ENCODE assay signal across 8 cellular contexts in the genomic region with DNA sequence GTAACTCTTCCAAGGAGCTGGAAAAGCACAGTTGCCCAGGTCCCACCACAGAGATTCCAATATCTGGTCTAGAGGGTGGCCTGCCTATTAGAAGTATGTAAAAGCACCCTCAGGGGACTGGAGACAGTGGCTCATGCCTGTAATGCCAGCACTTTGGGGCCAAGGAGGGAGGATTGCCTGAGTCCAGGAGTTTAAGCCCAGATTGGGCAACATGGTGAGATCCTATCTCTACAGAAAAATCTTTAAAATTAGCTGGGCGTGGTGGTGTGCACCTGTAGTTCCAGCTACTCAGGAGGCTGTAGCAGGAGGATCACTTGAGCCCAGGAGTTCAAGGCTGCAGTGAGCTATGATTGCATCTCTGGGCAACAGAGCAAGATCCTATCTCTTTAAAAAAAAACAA.
"Had no signal": no experiment of that assay in that cellular context is flagged by ENCODE, and none has a peak within 500 bp of the region (broad histone marks: within the 10 kb centered on the region; RNA-seq: fewer than 3 reads in every experiment).

No MANE protein-coding gene starts in this region.

- FAIRE-seq: G401.6, GM12878, GM12891, GM12892, GM18507, GM19239 had no signal

- H3K4me3 ChIP-seq: GM12878 had no signal

- DNase-seq: GDM1, GF-D8 had no signal
